In the genomic region with DNA sequence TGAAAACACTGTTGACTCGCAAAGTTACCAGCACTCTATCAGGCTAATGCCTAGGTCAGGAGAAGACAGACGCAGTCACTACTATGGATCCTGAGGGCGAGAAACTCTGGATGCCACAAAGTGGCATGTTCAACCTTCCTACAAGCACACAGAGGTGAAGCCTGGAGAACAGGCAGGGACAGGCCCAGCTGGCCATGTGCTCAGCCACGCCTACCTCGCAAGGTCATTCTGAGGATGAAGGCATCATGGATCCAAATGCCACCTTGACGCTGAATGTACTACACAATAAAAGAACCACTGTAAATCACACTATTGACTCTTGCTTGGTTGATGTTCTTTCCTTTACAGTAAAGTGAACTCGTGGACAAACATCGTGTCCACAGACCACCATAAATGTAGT, we compare ENCODE assay signal across 12 cellular contexts.
DNase-seq lines count a peak whose midpoint lies in the region; ATAC-seq and TF ChIP-seq lines count a peak whose summit lies in the region.
"Had no signal": no experiment of that assay in that cellular context is flagged by ENCODE, and none has a peak within 500 bp of the region (broad histone marks: within the 10 kb centered on the region; RNA-seq: fewer than 3 reads in every experiment).

No MANE protein-coding gene starts in this region.

- POLR2A ChIA-PET in HEK293 (lab: Yijun Ruan, JAX): no interaction called here

- CTCF ChIA-PET in HEK293 (lab: Yijun Ruan, JAX): no interaction called here

- TF ChIP-seq POLR2A in body of pancreas (IDR thresholded peaks at IDR 0.05): no peak

- H3K4me1 ChIP-seq in HEK293 (ENCODE audit: control insufficient read depth, insufficient read depth, low read length) (peaks cover 9% of the 10 kb centered on the region), body of pancreas (peaks cover 68% of the 10 kb centered on the region), mucosa of descending colon (ENCODE audit: low read depth) (peaks cover 24% of the 10 kb centered on the region)

- no peaks in the 10 kb centered on the region for H3K27me3 ChIP-seq in body of pancreas
- H3K27me3 ChIP-seq: suprapubic skin had no signal

- H3K4me3 ChIP-seq in HEK293 (ENCODE audit: low read depth, low read length): no peak overlapping the region
- no peak overlapping the region for H3K4me3 ChIP-seq in body of pancreas
- no peak overlapping the region for H3K4me3 ChIP-seq in mucosa of descending colon
- H3K4me3 ChIP-seq: suprapubic skin had no signal

- H3K36me3 ChIP-seq in HEK293 (ENCODE audit: control insufficient read depth in 2 of 2, insufficient read depth in 1 of 2, low read length in 2 of 2) (no peaks in the 10 kb centered on the region), body of pancreas (replicated peaks in 1 of 2; ENCODE audit: insufficient read depth in 1 of 2, low read depth in 2 of 2) (no peaks in the 10 kb centered on the region), mucosa of descending colon (ENCODE audit: low read depth) (no peaks in the 10 kb centered on the region)
- H3K36me3 ChIP-seq: suprapubic skin had no signal

- WGBS in body of pancreas, 2 donors: 45 to 62% methylated on average over 8 of the region's 8 CpGs

- intact Hi-C loops in body of pancreas (cut with DNase I): no loop called here
- intact Hi-C loops in mucosa of descending colon (cut with DNase I, micrococcal nuclease): no loop called here

- H3K9me3 ChIP-seq in HEK293 (ENCODE audit: control insufficient read depth, insufficient read depth, low read depth, low read length) (no peaks in the 10 kb centered on the region), body of pancreas (no peaks in the 10 kb centered on the region), mucosa of descending colon (no peaks in the 10 kb centered on the region)
- H3K9me3 ChIP-seq: suprapubic skin had no signal

- TF ChIP-seq CTCF in C4-2B (conservative IDR thresholded peaks at IDR 0.05) (no peak), HEK293 (tag by site-specific recombination; IDR thresholded peaks at IDR 0.05) (no peak), body of pancreas (IDR thresholded peaks at IDR 0.05) (no peak), mucosa of descending colon (IDR thresholded peaks at IDR 0.05) (no peak)

- H3K27ac ChIP-seq in C4-2B: peak overlapping the region; percentile 9; the same call in 1 of the 2 replicates
- no peak overlapping the region for H3K27ac ChIP-seq in HEK293 (ENCODE audit: extremely low read depth, low read depth, low read length)
- H3K27ac ChIP-seq in body of pancreas: peak overlapping the region in 2 of 4 donors; percentile 35 to 37
- H3K27ac ChIP-seq: suprapubic skin had no signal

- DNase-seq in body of pancreas: peak; percentile 57 to 81 (median 69)
- peak in 2 of 3 donors; percentile 59 to 67 for DNase-seq in mucosa of descending colon
- DNase-seq in NCI-H2171 (lab: John Stamatoyannopoulos, UW): no peak
- DNase-seq in NCI-H1417 treated with DMSO at 0.1 percent for 48 hours (lab: John Stamatoyannopoulos, UW): no peak
- DNase-seq in effector CD8-positive, alpha-beta T cell (lab: John Stamatoyannopoulos, UW): no peak
- DNase-seq in DMS53 treated with DMSO at 0.1 percent for 48 hours (lab: John Stamatoyannopoulos, UW; ENCODE audit: unreplicated experiment): no peak
- DNase-seq: NCI-H2227 treated with DMSO at 0.1 percent for 48 hours, T1000 had no signal

- ATAC-seq in body of pancreas: peak; percentile 36
- ATAC-seq in mucosa of descending colon: peak; percentile 74
- ATAC-seq: sciatic nerve had no signal

TF ChIP-seq in HEK293, 187 proteins besides CTCF, POLR2A, EP300 and RAD21:
- TF ChIP-seq ZNF776 (tag by site-specific recombination; IDR thresholded peaks at IDR 0.05; ENCODE audit: borderline replicate concordance): no peak
- TF ChIP-seq ZNF292 (tag by site-specific recombination; IDR thresholded peaks at IDR 0.05; ENCODE audit: borderline replicate concordance, low read depth): no peak
- no peak for TF ChIP-seq ZNF600 (tag by site-specific recombination; IDR thresholded peaks at IDR 0.05)
- TF ChIP-seq KLF9 (tag by site-specific recombination; IDR thresholded peaks at IDR 0.05; ENCODE audit: low read depth): peak; percentile 38; the same call in 1 of the 2 replicates
- peak; percentile 67 for TF ChIP-seq ZBTB17 (tag by site-specific recombination; IDR thresholded peaks at IDR 0.05)
- TF ChIP-seq, protein P1, sequence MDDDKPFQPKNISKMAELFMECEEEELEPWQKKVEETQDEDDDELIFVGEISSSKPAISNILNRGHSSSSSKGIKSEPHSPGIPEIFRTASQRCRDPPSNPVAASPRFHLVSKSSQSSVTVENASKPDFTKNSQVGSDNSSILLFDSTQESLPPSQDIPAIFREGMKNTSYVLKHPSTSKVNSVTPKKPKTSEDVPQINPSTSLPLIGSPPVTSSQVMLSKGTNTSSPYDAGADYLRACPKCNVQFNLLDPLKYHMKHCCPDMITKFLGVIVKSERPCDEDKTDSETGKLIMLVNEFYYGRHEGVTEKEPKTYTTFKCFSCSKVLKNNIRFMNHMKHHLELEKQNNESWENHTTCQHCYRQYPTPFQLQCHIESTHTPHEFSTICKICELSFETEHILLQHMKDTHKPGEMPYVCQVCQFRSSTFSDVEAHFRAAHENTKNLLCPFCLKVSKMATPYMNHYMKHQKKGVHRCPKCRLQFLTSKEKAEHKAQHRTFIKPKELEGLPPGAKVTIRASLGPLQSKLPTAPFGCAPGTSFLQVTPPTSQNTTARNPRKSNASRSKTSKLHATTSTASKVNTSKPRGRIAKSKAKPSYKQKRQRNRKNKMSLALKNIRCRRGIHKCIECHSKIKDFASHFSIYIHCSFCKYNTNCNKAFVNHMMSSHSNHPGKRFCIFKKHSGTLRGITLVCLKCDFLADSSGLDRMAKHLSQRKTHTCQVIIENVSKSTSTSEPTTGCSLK (tag by site-specific recombination; IDR thresholded peaks at IDR 0.05): no peak

Comparison
In these comparisons a context has a peak if more than half of its experiments do, and no peak if none do; other contexts are left out.
1. DNase-seq: peak in body of pancreas (4 of 4) and mucosa of descending colon (2 of 3); none in NCI-H2171 (single experiment), NCI-H1417 treated with DMSO at 0.1 percent for 48 hours (single experiment), effector CD8-positive, alpha-beta T cell (single experiment) and DMS53 treated with DMSO at 0.1 percent for 48 hours (single experiment).